Comparison of ENCODE assay signal across 15 cellular contexts in genomic region chr6:30926644-30927043, GRCh38. TPM values are rescaled to one million over a fixed set of nuclear protein-coding genes. Genes with fewer than 3 reads are reported as not detected.
DNase-seq lines count a peak whose midpoint lies in the region; FAIRE-seq and TF ChIP-seq lines count a peak whose summit lies in the region.
"Had no signal": no experiment of that assay in that cellular context is flagged by ENCODE, and none has a peak within 500 bp of the region (broad histone marks: within the 10 kb centered on the region; RNA-seq: fewer than 3 reads in every experiment).

No MANE protein-coding gene starts in this region.

- H3K9me3 ChIP-seq in kidney (ENCODE audit: control insufficient read depth in 1 of 2, low read length in 2 of 2) (peaks cover 0 to 8% of the 10 kb centered on the region in 2 donors), thyroid gland (no peaks in the 10 kb centered on the region)

- POLR2A ChIA-PET in activated CD4-positive, alpha-beta T cell treated with anti-CD3 and anti-CD28 coated beads, Interleukin-2, amount 10 ng/mL, durations not matched to agents 7 days and 5 days (lab: Charles Lee), result no interaction called here

- WGBS in thyroid gland, 2 donors, result 91 to 95% methylated on average over 4 of the region's 4 CpGs

- H3K9ac ChIP-seq in kidney (ENCODE audit: low read length in 2 of 2), result no peak overlapping the region

- no peak overlapping the region for H3K27ac Mint-ChIP-seq in activated CD4-positive, alpha-beta T cell treated with anti-CD3 and anti-CD28 coated beads, Interleukin-2, amount 10 ng/mL, durations not matched to agents 7 days and 5 days
- H3K27ac Mint-ChIP-seq: activated B cell treated with CpG ODN at 0.5 μM for 24 hours; CD4-positive, alpha-beta T cell had no signal

- H3K4me1 Mint-ChIP-seq in activated CD4-positive, alpha-beta T cell treated with anti-CD3 and anti-CD28 coated beads, Interleukin-2, amount 10 ng/mL, durations not matched to agents 7 days and 5 days, result no peaks in the 10 kb centered on the region

- intact Hi-C loops in kidney (cut with DNase I), result no loop called here
- intact Hi-C loops in thyroid gland (cut with DNase I), result no loop called here

- CTCF ChIA-PET in activated CD4-positive, alpha-beta T cell treated with anti-CD3 and anti-CD28 coated beads, Interleukin-2, amount 10 ng/mL, durations not matched to agents 7 days and 5 days (lab: Charles Lee), result no interaction called here

- H3K36me3 ChIP-seq in bronchial epithelial cell (ENCODE audit: control insufficient read depth, insufficient read depth, low read length), result peaks cover 19% of the 10 kb centered on the region
- H3K36me3 ChIP-seq in kidney (ENCODE audit: control insufficient read depth in 1 of 2, insufficient read depth in 2 of 2, low read length in 2 of 2), result peaks cover 4 to 8% of the 10 kb centered on the region in 2 donors
- peaks cover 12 to 29% of the 10 kb centered on the region in 2 donors for H3K36me3 ChIP-seq in thyroid gland

- H3K4me1 ChIP-seq in kidney (ENCODE audit: control insufficient read depth in 1 of 2, insufficient read depth in 1 of 2, low read depth in 1 of 2, low read length in 2 of 2) (no peaks in the 10 kb centered on the region), thyroid gland (peaks cover 0 to 9% of the 10 kb centered on the region in 2 donors)

- H3K4me3 ChIP-seq in bronchial epithelial cell (ENCODE audit: low read depth, low read length) (no peak overlapping the region), kidney (ENCODE audit: low read length in 2 of 2) (no peak overlapping the region), thyroid gland (replicated peaks in 1 of 3) (no peak overlapping the region)

- FAIRE-seq in bronchial epithelial cell (lab: Jason Lieb, UNC) (no peak), kidney (lab: Jason Lieb, UNC) (no peak)

- no peaks in the 10 kb centered on the region for H3K27me3 ChIP-seq in bronchial epithelial cell (ENCODE audit: control insufficient read depth, insufficient read depth, low read length)
- no peaks in the 10 kb centered on the region for H3K27me3 ChIP-seq in thyroid gland

- peaks cover 3% of the 10 kb centered on the region for H3K9me3 Mint-ChIP-seq in activated CD4-positive, alpha-beta T cell treated with anti-CD3 and anti-CD28 coated beads, Interleukin-2, amount 10 ng/mL, durations not matched to agents 7 days and 5 days

- no peak overlapping the region for H3K4me3 Mint-ChIP-seq in activated CD4-positive, alpha-beta T cell treated with anti-CD3 and anti-CD28 coated beads, Interleukin-2, amount 10 ng/mL, durations not matched to agents 7 days and 5 days
- H3K4me3 Mint-ChIP-seq: activated B cell treated with CpG ODN at 0.5 μM for 24 hours; CD4-positive, alpha-beta T cell had no signal

- DNase-seq in HK-2 (ENCODE audit: unreplicated experiment) (peak; percentile 68), bronchial epithelial cell (ENCODE audit: low read depth) (peak; percentile 45), kidney (peak; percentile 90), thyroid gland (peak; percentile 52 to 70), NCI-H524 treated with DMSO at 0.1 percent for 48 hours (lab: John Stamatoyannopoulos, UW) (no peak), 8988T (no peak)
- no peak for DNase-seq in activated CD4-positive, alpha-beta T cell treated with anti-CD3 and anti-CD28 coated beads, Interleukin-2, amount 10 ng/mL, durations not matched to agents 7 days and 5 days
- DNase-seq: activated B cell treated with CpG ODN at 0.5 μM for 24 hours; activated CD8-positive, alpha-beta memory T cell treated with anti-CD3 and anti-CD28 coated beads, Interleukin-2, amount 50 U/mL, for 48 hours; CD4-positive, alpha-beta T cell; GF-D8; KG1; NCI-H2029 treated with DMSO at 0.1 percent for 48 hours had no signal

- TF ChIP-seq POLR2A in thyroid gland (IDR thresholded peaks at IDR 0.05), result peak in 1 of 2 donors; percentile 32

- no peak overlapping the region for H3K27ac ChIP-seq in kidney (ENCODE audit: low read depth in 2 of 2, low read length in 2 of 2)
- peak overlapping the region in 2 of 3 donors; percentile 28 to 49 for H3K27ac ChIP-seq in thyroid gland

- no peaks in the 10 kb centered on the region for H3K27me3 Mint-ChIP-seq in activated CD4-positive, alpha-beta T cell treated with anti-CD3 and anti-CD28 coated beads, Interleukin-2, amount 10 ng/mL, durations not matched to agents 7 days and 5 days
- H3K27me3 Mint-ChIP-seq: activated B cell treated with CpG ODN at 0.5 μM for 24 hours; CD4-positive, alpha-beta T cell had no signal

- TF ChIP-seq CTCF in bronchial epithelial cell (IDR thresholded peaks at IDR 0.05; ENCODE audit: insufficient read depth, low read length, severe bottlenecking) (no peak), kidney (IDR thresholded peaks at IDR 0.05; ENCODE audit: borderline replicate concordance, extremely low read depth, insufficient read depth) (no peak), thyroid gland (IDR thresholded peaks at IDR 0.05) (no peak)

- peaks cover 27% of the 10 kb centered on the region for H3K36me3 Mint-ChIP-seq in activated CD4-positive, alpha-beta T cell treated with anti-CD3 and anti-CD28 coated beads, Interleukin-2, amount 10 ng/mL, durations not matched to agents 7 days and 5 days (ENCODE audit: low read depth)

RNA-seq across cellular contexts. Expression of gene SFTA2, which starts 5.3 kb away (rescaled TPM):
- not detected in 2 replicates for total RNA-seq in bronchial epithelial cell
- total RNA-seq in kidney, result 30.5 TPM
- polyA plus RNA-seq in kidney (ENCODE audit: insufficient read depth, low read depth, low replicate concordance), result 7.4 TPM
- total RNA-seq in thyroid gland, result 1 to 10 TPM in 1 of 4 donors, not detected in 3; 3.5 TPM
- total RNA-seq in activated CD4-positive, alpha-beta T cell treated with anti-CD3 and anti-CD28 coated beads, Interleukin-2, amount 10 ng/mL, durations not matched to agents 7 days and 5 days, result not detected
- total RNA-seq: activated B cell treated with CpG ODN at 0.5 μM for 24 hours; CD4-positive, alpha-beta T cell; glomerular endothelial cell; pulmonary artery endothelial cell had no signal

RNA-seq across cellular contexts. Expression of gene VARS2, which starts 12.6 kb away (rescaled TPM):
- 24.6 and 26.3 TPM in 2 replicates for total RNA-seq in bronchial epithelial cell
- total RNA-seq in kidney, result 34.5 TPM
- polyA plus RNA-seq in kidney (ENCODE audit: insufficient read depth, low read depth, low replicate concordance), result 30.4 TPM
- 10 to 100 TPM; 17.3 to 36.4 (median 30.6) TPM for total RNA-seq in thyroid gland
- total RNA-seq in activated CD4-positive, alpha-beta T cell treated with anti-CD3 and anti-CD28 coated beads, Interleukin-2, amount 10 ng/mL, durations not matched to agents 7 days and 5 days, result 10 to 100 TPM; 34.3 to 40.2 TPM

RNA-seq across cellular contexts. Expression of gene MUCL3, which starts 14.1 kb away (rescaled TPM):
- under 0.01 TPM in 1 of 2 replicates, not detected in the other for total RNA-seq in bronchial epithelial cell
- 0.13 TPM for total RNA-seq in kidney
- not detected for polyA plus RNA-seq in kidney (ENCODE audit: insufficient read depth, low read depth, low replicate concordance)
- not detected for total RNA-seq in thyroid gland
- not detected for total RNA-seq in activated CD4-positive, alpha-beta T cell treated with anti-CD3 and anti-CD28 coated beads, Interleukin-2, amount 10 ng/mL, durations not matched to agents 7 days and 5 days
- total RNA-seq: activated B cell treated with CpG ODN at 0.5 μM for 24 hours; CD4-positive, alpha-beta T cell; glomerular endothelial cell; pulmonary artery endothelial cell had no signal

RNA-seq across cellular contexts. Expression of gene GTF2H4, which starts 18.6 kb away (rescaled TPM):
- total RNA-seq in bronchial epithelial cell (10.0 and 10.6 TPM in 2 replicates), kidney (39.3 TPM), thyroid gland (10 to 100 TPM in 3 of 4 donors, 1 to 10 TPM in 1; 9.5 to 34.4 (median 18.2) TPM)
- polyA plus RNA-seq in kidney (ENCODE audit: insufficient read depth, low read depth, low replicate concordance), result 20.9 TPM
- 10 to 100 TPM; 28.5 to 34.1 TPM for total RNA-seq in activated CD4-positive, alpha-beta T cell treated with anti-CD3 and anti-CD28 coated beads, Interleukin-2, amount 10 ng/mL, durations not matched to agents 7 days and 5 days

RNA-seq across cellular contexts. Expression of gene DDR1, which starts 42.3 kb away (rescaled TPM):
- total RNA-seq in bronchial epithelial cell (149 and 194 TPM in 2 replicates), kidney (362 TPM), thyroid gland (100 to 1,000 TPM in 3 of 4 donors, 10 to 100 TPM in 1; 93.4 to 207 (median 131) TPM)
- polyA plus RNA-seq in kidney (ENCODE audit: insufficient read depth, low read depth, low replicate concordance), result 95.8 TPM
- 1 to 10 TPM; 4.5 to 5.6 TPM for total RNA-seq in activated CD4-positive, alpha-beta T cell treated with anti-CD3 and anti-CD28 coated beads, Interleukin-2, amount 10 ng/mL, durations not matched to agents 7 days and 5 days

Comparison
In these comparisons a context has a peak if more than half of its experiments do, and no peak if none do; other contexts are left out.
1. DNase-seq: peak in HK-2 (single experiment), bronchial epithelial cell (single experiment), kidney (single experiment) and thyroid gland (2 of 2); none in NCI-H524 treated with DMSO at 0.1 percent for 48 hours (single experiment), 8988T (single experiment) and activated CD4-positive, alpha-beta T cell treated with anti-CD3 and anti-CD28 coated beads, Interleukin-2, amount 10 ng/mL, durations not matched to agents 7 days and 5 days (single experiment).
2. H3K27ac ChIP-seq: peak in thyroid gland (2 of 3); none in kidney (0 of 2).